Comparison of ENCODE assay signal across 14 cellular contexts in genomic region chr9:126615791-126616447, GRCh38. TPM values are rescaled to one million over a fixed set of nuclear protein-coding genes. Genes with fewer than 3 reads are reported as not detected.
DNase-seq lines count a peak whose midpoint lies in the region; ATAC-seq and TF ChIP-seq lines count a peak whose summit lies in the region.
"Had no signal": no experiment of that assay in that cellular context is flagged by ENCODE, and none has a peak within 500 bp of the region (broad histone marks: within the 10 kb centered on the region; RNA-seq: fewer than 3 reads in every experiment).

No MANE protein-coding gene starts in this region.

- peak overlapping the region; percentile 43 for H3K4me3 ChIP-seq in HAP-1
- peak overlapping the region; percentile 85 for H3K4me3 ChIP-seq in endodermal cell (ENCODE audit: low read length)
- H3K4me3 ChIP-seq: colonic mucosa had no signal

- H3K9me3 ChIP-seq in HAP-1 (no peaks in the 10 kb centered on the region), endodermal cell (ENCODE audit: control insufficient read depth, low read length) (no peaks in the 10 kb centered on the region)
- H3K9me3 ChIP-seq: colonic mucosa had no signal

- H3K27me3 ChIP-seq in HAP-1 (ENCODE audit: low read depth) (no peaks in the 10 kb centered on the region), endodermal cell (ENCODE audit: control insufficient read depth, insufficient read depth, low read length, poor library complexity, severe bottlenecking) (peaks cover 92% of the 10 kb centered on the region)

- intact Hi-C loops in posterior vena cava (cut with DNase I) = no loop called here

- no peak for ATAC-seq in GM21825 (IDR thresholded peaks at IDR 0.05; ENCODE audit: unreplicated experiment)

- peaks cover 74% of the 10 kb centered on the region for H3K27me3 Mint-ChIP-seq in T-helper 1 cell treated with Interleukin-12 subunit alpha and Interleukin-12 subunit beta and Interleukin-4 antibody, amounts not matched to agents 30 μg/mL and 1 μg/mL, for 36 hours (ENCODE audit: low read depth)
- H3K27me3 Mint-ChIP-seq in endodermal cell (ENCODE audit: insufficient read depth) = peaks cover 85% of the 10 kb centered on the region

- H3K9ac ChIP-seq in endodermal cell (ENCODE audit: extremely low read depth, low read length, poor library complexity, severe bottlenecking) = no peak overlapping the region

- TF ChIP-seq CTCF in endodermal cell (conservative IDR thresholded peaks at IDR 0.05) = peak; percentile 59

- in situ Hi-C loops in HAP-1 (cut with MboI; ENCODE audit: low sequenced_read_pairs) = loop anchor here (10.0 kb wide), 1 partner anchor 169 kb away; no protein-coding TSS in a partner anchor

- H3K4me1 Mint-ChIP-seq in T-helper 1 cell treated with Interleukin-12 subunit alpha and Interleukin-12 subunit beta and Interleukin-4 antibody, amounts not matched to agents 30 μg/mL and 1 μg/mL, for 36 hours (ENCODE audit: low read depth) = peaks cover 11% of the 10 kb centered on the region
- peaks cover 50% of the 10 kb centered on the region for H3K4me1 Mint-ChIP-seq in endodermal cell

- H3K36me3 Mint-ChIP-seq in T-helper 1 cell treated with Interleukin-12 subunit alpha and Interleukin-12 subunit beta and Interleukin-4 antibody, amounts not matched to agents 30 μg/mL and 1 μg/mL, for 36 hours (ENCODE audit: low read depth) = peaks cover 2% of the 10 kb centered on the region
- peaks cover 4% of the 10 kb centered on the region for H3K36me3 Mint-ChIP-seq in endodermal cell (ENCODE audit: low read depth)

- H3K27ac ChIP-seq in endodermal cell (ENCODE audit: low read depth, low read length) = no peak overlapping the region
- H3K27ac ChIP-seq: colonic mucosa had no signal

- H3K4me3 Mint-ChIP-seq in T-helper 1 cell treated with Interleukin-12 subunit alpha and Interleukin-12 subunit beta and Interleukin-4 antibody, amounts not matched to agents 30 μg/mL and 1 μg/mL, for 36 hours = no peak overlapping the region
- peak overlapping the region; percentile 72 for H3K4me3 Mint-ChIP-seq in endodermal cell

- peaks cover 8% of the 10 kb centered on the region for H3K4me1 ChIP-seq in HAP-1
- H3K4me1 ChIP-seq in endodermal cell (ENCODE audit: control insufficient read depth, insufficient read depth, low read length) = peaks cover 12% of the 10 kb centered on the region

- H3K27ac Mint-ChIP-seq in T-helper 1 cell treated with Interleukin-12 subunit alpha and Interleukin-12 subunit beta and Interleukin-4 antibody, amounts not matched to agents 30 μg/mL and 1 μg/mL, for 36 hours = peak overlapping the region; percentile 20
- no peak overlapping the region for H3K27ac Mint-ChIP-seq in endodermal cell
- H3K27ac Mint-ChIP-seq: activated CD4-positive, alpha-beta T cell treated with anti-CD3 and anti-CD28 coated beads, Interleukin-2, amount 10 ng/mL, durations not matched to agents 7 days and 5 days; activated T-cell treated with anti-CD3 and anti-CD28 coated beads, Interleukin-2, amount 50 U/mL, for 72 hours had no signal

- WGBS in endodermal cell (ENCODE audit: insufficient coverage in 1 of 2, insufficient read length in 1 of 2), 2 experiments = 14 to 24% methylated on average over 2 to 14 of the region's 14 CpGs

- no peaks in the 10 kb centered on the region for H3K36me3 ChIP-seq in HAP-1 (replicated peaks)
- H3K36me3 ChIP-seq in endodermal cell (ENCODE audit: control insufficient read depth, insufficient read depth, low read length) = no peaks in the 10 kb centered on the region
- H3K36me3 ChIP-seq: colonic mucosa had no signal

- no peak for DNase-seq in T-helper 1 cell
- peak in 1 of 2 experiments; percentile 38 for DNase-seq in HAP-1 (ENCODE audit: low spot score in 2 of 2)
- peak; percentile 78 for DNase-seq in endodermal cell
- peak; percentile 57 for DNase-seq in posterior vena cava (ENCODE audit: low spot score)
- no peak for DNase-seq in NCI-H82 (lab: John Stamatoyannopoulos, UW)
- DNase-seq in D341Med (ENCODE audit: low spot score) = no peak
- DNase-seq: colonic mucosa, head of caudate nucleus, T1000 had no signal

- no peaks in the 10 kb centered on the region for H3K9me3 Mint-ChIP-seq in T-helper 1 cell treated with Interleukin-12 subunit alpha and Interleukin-12 subunit beta and Interleukin-4 antibody, amounts not matched to agents 30 μg/mL and 1 μg/mL, for 36 hours
- H3K9me3 Mint-ChIP-seq in endodermal cell = no peaks in the 10 kb centered on the region
- H3K9me3 Mint-ChIP-seq: activated CD4-positive, alpha-beta T cell treated with anti-CD3 and anti-CD28 coated beads, Interleukin-2, amount 10 ng/mL, durations not matched to agents 7 days and 5 days; activated T-cell treated with anti-CD3 and anti-CD28 coated beads, Interleukin-2, amount 50 U/mL, for 72 hours had no signal

RNA-seq across cellular contexts. Expression of gene LMX1B, which starts 2.2 kb away (rescaled TPM):
- total RNA-seq in endodermal cell = 10 to 100 TPM; 11.1 to 11.4 TPM
- 15.4 TPM for polyA plus RNA-seq in endodermal cell (2013, experiment 1 of 2)
- 14.7 TPM for polyA plus RNA-seq in endodermal cell (2013, experiment 2 of 2)
- 1 to 10 TPM; 1.4 to 1.6 TPM for total RNA-seq in posterior vena cava
- total RNA-seq: activated CD4-positive, alpha-beta T cell treated with anti-CD3 and anti-CD28 coated beads, Interleukin-2, amount 10 ng/mL, durations not matched to agents 7 days and 5 days; activated T-cell treated with anti-CD3 and anti-CD28 coated beads, Interleukin-2, amount 50 U/mL, for 72 hours; temporal lobe had no signal

Comparison
In these comparisons a context has a peak if more than half of its experiments do, and no peak if none do; other contexts are left out.
1. DNase-seq: peak in endodermal cell (single experiment) and posterior vena cava (single experiment); none in T-helper 1 cell (0 of 5), NCI-H82 (single experiment) and D341Med (single experiment).
2. RNA of gene LMX1B, which starts 2.2 kb away (total RNA-seq): 11.1 to 11.4 TPM in endodermal cell; 1.4 to 1.6 TPM in posterior vena cava; every median in the first group is over 4 times any median in the second.